1 cellular context compared by ENCODE assay signal in genomic region chr10:60978287-60979115, GRCh38.
TF ChIP-seq lines count a peak whose summit lies in the region.

No MANE protein-coding gene starts in this region.

TF ChIP-seq in A549, 52 proteins besides CTCF, POLR2A, EP300 and RAD21 (continued from another document):
- TF ChIP-seq MAX (IDR thresholded peaks at IDR 0.05) (no peak), ZNF302 (CRISPR knock-in tag; IDR thresholded peaks at IDR 0.05) (no peak), BHLHE40 (IDR thresholded peaks at IDR 0.05; ENCODE audit: low read depth, low read length) (no peak), JUNB (IDR thresholded peaks at IDR 0.05) (peak; percentile 89), SREBF2 (IDR thresholded peaks at IDR 0.05) (no peak), ZC3H11A (IDR thresholded peaks at IDR 0.05) (no peak), BCL3 (IDR thresholded peaks at IDR 0.05) (no peak), E2F6 (IDR thresholded peaks at IDR 0.05; ENCODE audit: borderline replicate concordance, low read depth) (no peak), REST (IDR thresholded peaks at IDR 0.05) (no peak), HOXB5 (CRISPR knock-in tag; IDR thresholded peaks at IDR 0.05) (peak; percentile 95), EHMT2 (IDR thresholded peaks at IDR 0.05; ENCODE audit: low read depth) (no peak), KDM5A (IDR thresholded peaks at IDR 0.05) (no peak), ZFP36 (IDR thresholded peaks at IDR 0.05; ENCODE audit: borderline replicate concordance, partially characterized antibody) (no peak), NFE2L2 (conservative IDR thresholded peaks at IDR 0.05; ENCODE audit: low read length) (no peak), POLR2AphosphoS2 (conservative IDR thresholded peaks at IDR 0.05; ENCODE audit: low read length) (no peak), RCOR1 (IDR thresholded peaks at IDR 0.05; ENCODE audit: low read depth, low read length) (no peak), PBX3 (IDR thresholded peaks at IDR 0.05) (0 out of 2 replicates have a peak, but pooled peaks have one; percentile 62), HEYL (CRISPR knock-in tag; IDR thresholded peaks at IDR 0.05) (no peak), CHD2 (IDR thresholded peaks at IDR 0.05; ENCODE audit: low read length, partially characterized antibody) (no peak), FOSB (CRISPR knock-in tag; IDR thresholded peaks at IDR 0.05) (no peak), PHF8 (IDR thresholded peaks at IDR 0.05; ENCODE audit: borderline replicate concordance, low read depth) (no peak), HOXB13 (CRISPR knock-in tag; IDR thresholded peaks at IDR 0.05; ENCODE audit: low read depth) (no peak), ATOH8 (CRISPR knock-in tag; IDR thresholded peaks at IDR 0.05; ENCODE audit: low read depth) (no peak), HMGXB4 (CRISPR knock-in tag; IDR thresholded peaks at IDR 0.05; ENCODE audit: borderline replicate concordance) (no peak), ELK1 (IDR thresholded peaks at IDR 0.05; ENCODE audit: low read depth, low read length) (no peak), KDM1A (IDR thresholded peaks at IDR 0.05; ENCODE audit: low read depth) (no peak), FOSL2 (IDR thresholded peaks at IDR 0.05) (peak; percentile 60), FOSL2 (CRISPR knock-in tag; IDR thresholded peaks at IDR 0.05) (peak; percentile 93), RARB (CRISPR knock-in tag; IDR thresholded peaks at IDR 0.05) (no peak), RNF2 (IDR thresholded peaks at IDR 0.05; ENCODE audit: borderline replicate concordance, low read depth) (no peak), MAFK (IDR thresholded peaks at IDR 0.05; ENCODE audit: partially characterized antibody) (peak; percentile 55), MAZ (IDR thresholded peaks at IDR 0.05; ENCODE audit: borderline replicate concordance, low read depth, low read length) (no peak), NPAS2 (CRISPR knock-in tag; IDR thresholded peaks at IDR 0.05; ENCODE audit: borderline replicate concordance) (no peak), GATA3 (IDR thresholded peaks at IDR 0.05; ENCODE audit: borderline replicate concordance) (peak; percentile 84), TFCP2L1 (CRISPR knock-in tag; IDR thresholded peaks at IDR 0.05) (no peak), CBX2 (IDR thresholded peaks at IDR 0.05; ENCODE audit: borderline replicate concordance, low read depth) (no peak), MYC (IDR thresholded peaks at IDR 0.05; ENCODE audit: borderline replicate concordance, low read length) (no peak), CBX8 (IDR thresholded peaks at IDR 0.05) (no peak), HOXA7 (CRISPR knock-in tag; IDR thresholded peaks at IDR 0.05) (peak; percentile 24; the same call in 1 of the 2 replicates), FOXS1 (CRISPR knock-in tag; IDR thresholded peaks at IDR 0.05) (peak; percentile 78; the same call in 1 of the 2 replicates), ZSCAN20 (CRISPR knock-in tag; IDR thresholded peaks at IDR 0.05) (no peak), HDAC2 (IDR thresholded peaks at IDR 0.05) (no peak), NR3C1 (IDR thresholded peaks at IDR 0.05) (no peak), TP53 (CRISPR knock-in tag; IDR thresholded peaks at IDR 0.05) (no peak)
